15 cellular contexts compared by ENCODE assay signal in genomic region chr1:19009126-19009881, GRCh38. TPM values are rescaled to one million over a fixed set of nuclear protein-coding genes. Genes with fewer than 3 reads are reported as not detected.
DNase-seq lines count a peak whose midpoint lies in the region; ATAC-seq and TF ChIP-seq lines count a peak whose summit lies in the region.
"Had no signal": no experiment of that assay in that cellular context is flagged by ENCODE, and none has a peak within 500 bp of the region (broad histone marks: within the 10 kb centered on the region; RNA-seq: fewer than 3 reads in every experiment).

No MANE protein-coding gene starts in this region.

- CTCF ChIA-PET in MCF 10A (lab: Yijun Ruan, JAX): interaction anchor here (0.7 to 1.1 kb wide), 2 partner anchors 102 to 106 kb away, joined by 4 to 5 read pairs; no protein-coding TSS in a partner anchor

- intact Hi-C loops in breast epithelium (cut with DNase I; ENCODE audit: low total_unique reads): no loop called here
- intact Hi-C loops in MCF 10A (cut with micrococcal nuclease): no loop called here
- intact Hi-C loops in activated T-helper 2 cell treated with anti-CD3 and anti-CD28 coated beads, Interferon-gamma antibody, Interleukin-2, Interleukin-4, amounts not matched to agents 10 μg/mL and 5 μg/mL and 100 μg/mL, durations not matched to agents 14 hours and 24 hours and 36 hours (cut with micrococcal nuclease): no loop called here
- intact Hi-C loops in right lobe of liver (cut with DNase I): loop anchor here in 1 of 2 donors (10.0 kb wide), 1 partner anchor 55 kb away; the partner anchor contains the start of gene IFFO2
- intact Hi-C loops in psoas muscle (cut with DNase I): no loop called here

- H3K4me1 Mint-ChIP-seq in MCF 10A (ENCODE audit: insufficient read depth, unreplicated experiment): peaks cover 23% of the 10 kb centered on the region
- H3K4me1 Mint-ChIP-seq in activated T-helper 2 cell treated with anti-CD3 and anti-CD28 coated beads, Interferon-gamma antibody, Interleukin-2, Interleukin-4, amounts not matched to agents 10 μg/mL and 5 μg/mL and 100 μg/mL, durations not matched to agents 14 hours and 24 hours and 36 hours (ENCODE audit: low read depth): peaks cover 45% of the 10 kb centered on the region

- H3K4me3 ChIP-seq in breast epithelium: no peak overlapping the region
- H3K4me3 ChIP-seq in right lobe of liver: no peak overlapping the region
- no peak overlapping the region for H3K4me3 ChIP-seq in psoas muscle
- H3K4me3 ChIP-seq: testis had no signal

- H3K36me3 Mint-ChIP-seq in MCF 10A (ENCODE audit: insufficient read depth, unreplicated experiment): no peaks in the 10 kb centered on the region
- peaks cover 4% of the 10 kb centered on the region for H3K36me3 Mint-ChIP-seq in activated T-helper 2 cell treated with anti-CD3 and anti-CD28 coated beads, Interferon-gamma antibody, Interleukin-2, Interleukin-4, amounts not matched to agents 10 μg/mL and 5 μg/mL and 100 μg/mL, durations not matched to agents 14 hours and 24 hours and 36 hours (ENCODE audit: low read depth)

- WGBS in right lobe of liver (ENCODE audit: insufficient coverage, low coverage, low lambda C conversion rate, missing lambda C conversion rate): 88% methylated on average over 15 of the region's 17 CpGs
- 49 to 61% (median 55%) methylated on average over 17 of the region's 17 CpGs for WGBS in psoas muscle, 3 donors

- DNase-seq in breast epithelium (ENCODE audit: low spot score in 2 of 2) (peak in 1 of 2 donors; percentile 17), MCF 10A (ENCODE audit: unreplicated experiment) (no peak), right lobe of liver (no peak), psoas muscle (no peak)
- no peak for DNase-seq in activated T-helper 2 cell treated with anti-CD3 and anti-CD28 coated beads, Interferon-gamma antibody, Interleukin-2, Interleukin-4, amounts not matched to agents 10 μg/mL and 5 μg/mL and 100 μg/mL, durations not matched to agents 14 hours and 24 hours and 36 hours (ENCODE audit: low spot score)
- DNase-seq in activated CD4-positive, CD25-positive, alpha-beta regulatory T cell (lab: John Stamatoyannopoulos, UW): no peak
- DNase-seq: anterior cingulate cortex, cortex of kidney, hypothalamus, left colon, NCI-H2081 treated with DMSO at 0.1 percent for 48 hours, T-helper 17 cell, testis had no signal

- ATAC-seq in right lobe of liver: no peak
- ATAC-seq in GM18907 (IDR thresholded peaks at IDR 0.05; ENCODE audit: unreplicated experiment): no peak
- ATAC-seq in GM19324 (IDR thresholded peaks at IDR 0.05; ENCODE audit: low FRiP score, unreplicated experiment): no peak
- ATAC-seq in psoas muscle: no peak
- ATAC-seq: left colon, T-helper 17 cell had no signal

- no peaks in the 10 kb centered on the region for H3K9me3 Mint-ChIP-seq in MCF 10A (ENCODE audit: unreplicated experiment)
- peaks cover 7% of the 10 kb centered on the region for H3K9me3 Mint-ChIP-seq in activated T-helper 2 cell treated with anti-CD3 and anti-CD28 coated beads, Interferon-gamma antibody, Interleukin-2, Interleukin-4, amounts not matched to agents 10 μg/mL and 5 μg/mL and 100 μg/mL, durations not matched to agents 14 hours and 24 hours and 36 hours

- H3K36me3 ChIP-seq in breast epithelium: no peaks in the 10 kb centered on the region
- no peaks in the 10 kb centered on the region for H3K36me3 ChIP-seq in right lobe of liver
- H3K36me3 ChIP-seq in psoas muscle (ENCODE audit: insufficient read depth in 1 of 2, low read depth in 1 of 2): no peaks in the 10 kb centered on the region

- no peak overlapping the region for H3K4me3 Mint-ChIP-seq in MCF 10A (ENCODE audit: unreplicated experiment)
- H3K4me3 Mint-ChIP-seq in activated T-helper 2 cell treated with anti-CD3 and anti-CD28 coated beads, Interferon-gamma antibody, Interleukin-2, Interleukin-4, amounts not matched to agents 10 μg/mL and 5 μg/mL and 100 μg/mL, durations not matched to agents 14 hours and 24 hours and 36 hours (ENCODE audit: low read depth): no peak overlapping the region

- no peaks in the 10 kb centered on the region for H3K9me3 ChIP-seq in breast epithelium
- no peaks in the 10 kb centered on the region for H3K9me3 ChIP-seq in right lobe of liver
- H3K9me3 ChIP-seq in psoas muscle: no peaks in the 10 kb centered on the region
- H3K9me3 ChIP-seq: testis had no signal

- no TSS peak for BruUV-seq in MCF 10A (replicated peaks; lab: Mats Ljungman, UMichigan)

- peak overlapping the region; percentile 95 to 96 for H3K27ac ChIP-seq in breast epithelium
- peak overlapping the region in 2 of 3 donors; percentile 78 to 94 for H3K27ac ChIP-seq in right lobe of liver
- H3K27ac ChIP-seq in psoas muscle: no peak overlapping the region
- H3K27ac ChIP-seq: testis had no signal

- H3K4me1 ChIP-seq in breast epithelium (peaks cover 3 to 23% of the 10 kb centered on the region in 2 donors), right lobe of liver (peaks cover 0 to 73% (median 30%) of the 10 kb centered on the region in 4 donors), psoas muscle (no peaks in the 10 kb centered on the region)

- H3K27me3 ChIP-seq in breast epithelium: no peaks in the 10 kb centered on the region
- no peaks in the 10 kb centered on the region for H3K27me3 ChIP-seq in right lobe of liver
- H3K27me3 ChIP-seq in psoas muscle (ENCODE audit: insufficient read depth in 3 of 3, low read length in 2 of 3): no peaks in the 10 kb centered on the region
- H3K27me3 ChIP-seq: testis had no signal

- TF ChIP-seq CTCF in breast epithelium (IDR thresholded peaks at IDR 0.05) (no peak), MCF 10A (IDR thresholded peaks at IDR 0.05; ENCODE audit: unreplicated experiment) (no peak), right lobe of liver (IDR thresholded peaks at IDR 0.05) (no peak), psoas muscle (IDR thresholded peaks at IDR 0.05) (no peak)

- H3K27ac Mint-ChIP-seq in MCF 10A (ENCODE audit: low read depth, unreplicated experiment): no peak overlapping the region
- peak overlapping the region; percentile 89 for H3K27ac Mint-ChIP-seq in activated T-helper 2 cell treated with anti-CD3 and anti-CD28 coated beads, Interferon-gamma antibody, Interleukin-2, Interleukin-4, amounts not matched to agents 10 μg/mL and 5 μg/mL and 100 μg/mL, durations not matched to agents 14 hours and 24 hours and 36 hours
- H3K27ac Mint-ChIP-seq: T-helper 17 cell had no signal

- POLR2A ChIA-PET in MCF 10A (lab: Yijun Ruan, JAX): interaction anchor here (1.1 to 3.2 kb wide), 6 partner anchors 11 to 52 kb away, joined by 3 to 22 read pairs (median 4); partner anchors contain the start of gene IFFO2

- no peaks in the 10 kb centered on the region for H3K27me3 Mint-ChIP-seq in MCF 10A (ENCODE audit: insufficient read depth, unreplicated experiment)
- no peaks in the 10 kb centered on the region for H3K27me3 Mint-ChIP-seq in activated T-helper 2 cell treated with anti-CD3 and anti-CD28 coated beads, Interferon-gamma antibody, Interleukin-2, Interleukin-4, amounts not matched to agents 10 μg/mL and 5 μg/mL and 100 μg/mL, durations not matched to agents 14 hours and 24 hours and 36 hours (ENCODE audit: low read depth)

- TF ChIP-seq POLR2A in breast epithelium (IDR thresholded peaks at IDR 0.05): no peak
- no peak for TF ChIP-seq POLR2A in right lobe of liver (IDR thresholded peaks at IDR 0.05)

RNA-seq across cellular contexts. Expression of gene IFFO2, which starts 52.8 kb away (rescaled TPM):
- total RNA-seq in breast epithelium (10 to 100 TPM in 2 of 3 donors, 1 to 10 TPM in 1; 5.8 to 35.3 (median 34.4) TPM), MCF 10A (2022) (10.8 and 21.0 TPM in 2 replicates), right lobe of liver (10 to 100 TPM in 2 of 6 experiments, 1 to 10 TPM in 4; 2.9 to 12.7 (median 7.2) TPM), psoas muscle (10 to 100 TPM in 1 of 4 donors, 1 to 10 TPM in 3; 3.7 to 14.0 (median 6.8) TPM)
- 48.5 and 49.4 TPM in 2 replicates for total RNA-seq in activated T-helper 2 cell treated with anti-CD3 and anti-CD28 coated beads, Interferon-gamma antibody, Interleukin-2, Interleukin-4, amounts not matched to agents 10 μg/mL and 5 μg/mL and 100 μg/mL, durations not matched to agents 14 hours and 24 hours and 36 hours
- polyA plus RNA-seq in psoas muscle: 1 to 10 TPM in 2 of 3 donors, under 1 TPM in 1; 0.94 to 1.9 (median 1.2) TPM
